1 cellular context compared by ENCODE assay signal in the genomic region with DNA sequence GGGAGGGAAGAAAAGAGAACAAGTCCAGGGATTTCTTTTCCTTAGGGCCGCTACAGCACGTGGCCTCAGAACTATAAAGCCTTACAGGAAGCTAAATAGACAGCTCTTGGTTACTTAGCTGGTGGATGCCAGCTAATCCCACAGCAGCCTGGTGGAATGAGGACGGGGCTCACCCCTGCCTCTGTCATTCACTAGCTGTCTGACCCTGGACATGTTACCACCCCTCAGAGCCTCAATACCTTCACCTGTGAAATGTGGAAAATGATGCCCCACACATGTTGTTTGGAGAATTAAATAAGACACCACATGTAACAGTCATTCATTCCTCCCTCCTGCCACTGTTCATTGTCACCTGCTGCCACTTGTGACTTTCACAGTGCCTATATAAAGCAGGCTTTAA.
A peak's percentile ranks its signal among the peaks of the same experiment; 100 is the strongest.
TF ChIP-seq lines count a peak whose summit lies in the region.

No MANE protein-coding gene starts in this region.

TF ChIP-seq in HepG2, 621 proteins besides CTCF, POLR2A, EP300 and RAD21:
- TF ChIP-seq MNT (IDR thresholded peaks at IDR 0.05), result peak; percentile 36; the same call in 1 of the 2 replicates
- no peak for TF ChIP-seq BRF2 (CRISPR knock-in tag; IDR thresholded peaks at IDR 0.05)
- TF ChIP-seq ELF1 (CRISPR knock-in tag; IDR thresholded peaks at IDR 0.05), result no peak
